In genomic region chr2:127683766-127684165, GRCh38 we compare ENCODE assay signal across 20 cellular contexts. TPM values are rescaled to one million over a fixed set of nuclear protein-coding genes. Genes with fewer than 3 reads are reported as not detected.
DNase-seq lines count a peak whose midpoint lies in the region; TF ChIP-seq lines count a peak whose summit lies in the region.
"Had no signal": no experiment of that assay in that cellular context is flagged by ENCODE, and none has a peak within 500 bp of the region (broad histone marks: within the 10 kb centered on the region; RNA-seq: fewer than 3 reads in every experiment).

No MANE protein-coding gene starts in this region.

- H3K27me3 ChIP-seq in NT2/D1 (ENCODE audit: insufficient read depth, insufficient read length) (peaks cover 6% of the 10 kb centered on the region), osteoblast (ENCODE audit: insufficient read depth, low read length) (no peaks in the 10 kb centered on the region), esophagus squamous epithelium (no peaks in the 10 kb centered on the region)

- H3K79me2 ChIP-seq in osteoblast (ENCODE audit: insufficient read depth, low read length): no peaks in the 10 kb centered on the region

- peak overlapping the region; percentile 50 for H3K9ac ChIP-seq in NT2/D1 (ENCODE audit: insufficient read length, low read depth)
- H3K9ac ChIP-seq: KMS-11 had no signal

- no peaks in the 10 kb centered on the region for H4K20me1 ChIP-seq in osteoblast (ENCODE audit: insufficient read depth, low read length)

- H3K4me1 ChIP-seq in NT2/D1 (ENCODE audit: insufficient read depth, insufficient read length): peaks cover 4% of the 10 kb centered on the region
- peaks cover 7% of the 10 kb centered on the region for H3K4me1 ChIP-seq in osteoblast (ENCODE audit: insufficient read depth, low read length)
- H3K4me1 ChIP-seq in esophagus squamous epithelium: peaks cover 4 to 58% (median 7%) of the 10 kb centered on the region in 3 donors
- H3K4me1 ChIP-seq: Caco-2 had no signal

- no peak overlapping the region for H2AFZ ChIP-seq in osteoblast (ENCODE audit: low read length)

- H3K9me3 ChIP-seq in NT2/D1 (ENCODE audit: insufficient read depth, low read length): peaks cover 10% of the 10 kb centered on the region
- H3K9me3 ChIP-seq in osteoblast (ENCODE audit: low read depth, low read length): peaks cover 2% of the 10 kb centered on the region
- H3K9me3 ChIP-seq in esophagus squamous epithelium: no peaks in the 10 kb centered on the region

- no peak overlapping the region for H3K4me2 ChIP-seq in osteoblast (ENCODE audit: insufficient read depth, low read length)
- H3K4me2 ChIP-seq: KMS-11 had no signal

- H3K27ac ChIP-seq in osteoblast (ENCODE audit: low read depth, low read length) (no peak overlapping the region), esophagus squamous epithelium (peak overlapping the region in 2 of 4 donors; percentile 42 to 50)
- H3K27ac ChIP-seq: KMS-11, skin epidermis had no signal

- H3K4me3 ChIP-seq in NT2/D1 (ENCODE audit: insufficient read length, low read depth) (no peak overlapping the region), osteoblast (ENCODE audit: insufficient read depth, low read length) (no peak overlapping the region), esophagus squamous epithelium (no peak overlapping the region)
- H3K4me3 ChIP-seq: skin epidermis had no signal

- no peak for TF ChIP-seq CTCF in osteoblast (IDR thresholded peaks at IDR 0.05; ENCODE audit: extremely low read depth, low read depth, low read length)
- no peak for TF ChIP-seq CTCF in esophagus squamous epithelium (IDR thresholded peaks at IDR 0.05)

- peak; percentile 34 for DNase-seq in AG20443 (ENCODE audit: low spot score)
- no peak for DNase-seq in NT2/D1 (ENCODE audit: low read depth, low spot score)
- peak; percentile 25 for DNase-seq in fibroblast of peridontal ligament (ENCODE audit: extremely low read depth)
- peak; percentile 74 for DNase-seq in osteoblast (ENCODE audit: insufficient read length, low spot score, missing footprints)
- DNase-seq in esophagus squamous epithelium (lab: John Stamatoyannopoulos, UW): no peak
- no peak for DNase-seq in amygdala (lab: John Stamatoyannopoulos, UW)
- no peak for DNase-seq in NCI-H2081 treated with DMSO at 0.1 percent for 48 hours (lab: John Stamatoyannopoulos, UW)
- no peak for DNase-seq in activated CD4-positive, alpha-beta T cell treated with anti-CD3 and anti-CD28 coated beads, Interleukin-2, amount 50 U/mL, for 48 hours
- DNase-seq: activated CD4-positive, alpha-beta T cell treated with anti-CD3 and anti-CD28 coated beads for 4 hours; activated naive CD8-positive, alpha-beta T cell treated with anti-CD3 and anti-CD28 coated beads for 36 hours; activated T-cell treated with anti-CD3 and anti-CD28 coated beads, Interleukin-2, amount 50 U/mL, for 24 hours; Caco-2; central memory CD4-positive, alpha-beta T cell; NCI-H1436 treated with DMSO at 0.1 percent for 48 hours; nucleus accumbens; SHP77 treated with DMSO at 0.1 percent for 48 hours; stimulated activated naive B cell treated with anti-CD40 and anti-IgM and Interleukin-4, amounts not matched to agents 10 μg/mL and 1 μg/mL and 100 μg/mL, for 72 hours; T-helper 9 cell had no signal

- H3K36me3 ChIP-seq in NT2/D1 (ENCODE audit: insufficient read depth, insufficient read length, low read length) (no peaks in the 10 kb centered on the region), osteoblast (ENCODE audit: insufficient read depth, low read length) (no peaks in the 10 kb centered on the region), esophagus squamous epithelium (no peaks in the 10 kb centered on the region)

- WGBS in esophagus squamous epithelium, 2 donors: 54 to 82% methylated on average over 7 to 10 of the region's 14 CpGs

- intact Hi-C loops in esophagus squamous epithelium (cut with DNase I): no loop called here

- TF ChIP-seq POLR2A in esophagus squamous epithelium (IDR thresholded peaks at IDR 0.05): no peak

RNA-seq across cellular contexts. Expression of gene LIMS2, which starts 8.4 kb away (rescaled TPM):
- total RNA-seq in osteoblast (11.2 and 14.8 TPM in 2 replicates), esophagus squamous epithelium (10 to 100 TPM in 1 of 4 donors, 1 to 10 TPM in 3; 2.4 to 29.6 (median 5.9) TPM)

RNA-seq across cellular contexts. Expression of gene SFT2D3, which starts 17.5 kb away (rescaled TPM):
- total RNA-seq in osteoblast (5.8 and 6.5 TPM in 2 replicates), esophagus squamous epithelium (10 to 100 TPM in 1 of 4 donors, 1 to 10 TPM in 3; 3.3 to 10.5 (median 5.9) TPM)

RNA-seq across cellular contexts. Expression of gene GPR17, which starts 37.8 kb away (rescaled TPM):
- not detected in 2 replicates for total RNA-seq in osteoblast
- total RNA-seq in esophagus squamous epithelium: not detected
- total RNA-seq: activated naive CD8-positive, alpha-beta T cell treated with anti-CD3 and anti-CD28 coated beads for 36 hours; Caco-2 had no signal

Comparison
In these comparisons a context has a peak if more than half of its experiments do, and no peak if none do; other contexts are left out.
1. DNase-seq: peak in AG20443 (single experiment), fibroblast of peridontal ligament (single experiment) and osteoblast (single experiment); none in NT2/D1 (single experiment), esophagus squamous epithelium (single experiment), amygdala (0 of 56), NCI-H2081 treated with DMSO at 0.1 percent for 48 hours (single experiment) and activated CD4-positive, alpha-beta T cell treated with anti-CD3 and anti-CD28 coated beads, Interleukin-2, amount 50 U/mL, for 48 hours (0 of 2).